24 cellular contexts compared by ENCODE assay signal in genomic region chr16:90011196-90011819, GRCh38.
"Had no signal": no experiment of that assay in that cellular context is flagged by ENCODE, and none has a peak within 500 bp of the region (broad histone marks: within the 10 kb centered on the region; RNA-seq: fewer than 3 reads in every experiment).

No MANE protein-coding gene starts in this region.

- H3K9me3 ChIP-seq: body of pancreas, esophagus muscularis mucosa, right atrium auricular region, suprapubic skin, tibial artery, upper lobe of right lung had no signal

- H3K4me1 ChIP-seq: body of pancreas, esophagus muscularis mucosa, foreskin keratinocyte, parathyroid adenoma, right atrium auricular region, suprapubic skin, tibial artery, upper lobe of right lung had no signal

- H3K79me2 ChIP-seq: parathyroid adenoma had no signal

- H3K4me3 ChIP-seq: body of pancreas, esophagus muscularis mucosa, right atrium auricular region, suprapubic skin, tibial artery, upper lobe of right lung had no signal

- ATAC-seq: activated CD4-positive, alpha-beta T cell treated with anti-CD3 and anti-CD28 coated beads for 36 hours; body of pancreas; foreskin keratinocyte; upper lobe of right lung had no signal

- H3K9ac ChIP-seq: parathyroid adenoma had no signal

- DNase-seq: activated CD4-positive, alpha-beta T cell treated with anti-CD3 and anti-CD28 coated beads for 36 hours; activated CD4-positive, alpha-beta T cell treated with anti-CD3 and anti-CD28 coated beads, Interleukin-2, amount 50 U/mL, for 48 hours; activated CD4-positive, CD25-positive, alpha-beta regulatory T cell; activated CD8-positive, alpha-beta memory T cell treated with anti-CD3 and anti-CD28 coated beads for 24 hours; activated effector memory CD4-positive, alpha-beta T cell treated with Interleukin-2 at 50 U/mL for 16 hours; activated naive CD4-positive, alpha-beta T cell treated with Interleukin-2 at 50 U/mL for 16 hours; anterior cingulate cortex; body of pancreas; dermis blood vessel endothelial cell; effector CD4-positive, alpha-beta T cell; foreskin keratinocyte; islet precursor cell; mammary epithelial cell; naive B cell; nucleus accumbens; stimulated activated CD4-positive, alpha-beta T cell treated with anti-CD3 and anti-CD28 coated beads, Interleukin-15, amount 100 ng/mL, for 24 hours; stimulated activated CD4-positive, alpha-beta T cell treated with anti-CD3 and anti-CD28 coated beads, Interleukin-2, amount 100 ng/mL, for 24 hours; stimulated activated naive CD4-positive, alpha-beta T cell; tibial artery; upper lobe of right lung had no signal

- H2AFZ ChIP-seq: parathyroid adenoma had no signal

- H3K27ac ChIP-seq: body of pancreas, esophagus muscularis mucosa, foreskin keratinocyte, parathyroid adenoma, right atrium auricular region, suprapubic skin, tibial artery, upper lobe of right lung had no signal

- H3K27me3 ChIP-seq: body of pancreas, esophagus muscularis mucosa, foreskin keratinocyte, right atrium auricular region, suprapubic skin, upper lobe of right lung had no signal

- H3K36me3 ChIP-seq: esophagus muscularis mucosa, right atrium auricular region, suprapubic skin, tibial artery, upper lobe of right lung had no signal
